In the genomic region with DNA sequence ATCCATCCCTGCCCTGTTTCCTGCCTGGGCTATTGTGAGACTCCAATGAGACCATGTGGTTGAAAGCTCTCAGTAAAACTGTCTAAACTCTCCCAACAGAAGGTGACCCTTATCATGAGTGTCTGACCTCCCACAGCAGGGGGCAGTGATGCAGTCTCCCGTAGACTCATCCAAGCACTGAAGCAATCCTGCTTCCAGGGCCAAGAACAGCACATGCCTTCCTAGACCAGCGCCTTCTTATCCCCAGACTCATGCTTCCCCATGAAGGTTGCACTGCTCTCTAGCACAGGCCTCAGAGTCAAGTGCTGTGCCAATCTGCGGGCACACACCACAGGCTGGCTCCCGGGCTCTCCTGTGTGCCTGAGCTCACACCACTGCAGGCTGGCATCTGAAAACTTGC, we compare ENCODE assay signal across 8 cellular contexts.
A peak's percentile ranks its signal among the peaks of the same experiment; 100 is the strongest.
DNase-seq lines count a peak whose midpoint lies in the region; ATAC-seq and TF ChIP-seq lines count a peak whose summit lies in the region.

No MANE protein-coding gene starts in this region.

- ATAC-seq in left ventricle myocardium superior (peak; percentile 69), gastrocnemius medialis (peak; percentile 95), GM19452 (IDR thresholded peaks at IDR 0.05; ENCODE audit: unreplicated experiment) (no peak)
- ATAC-seq in stimulated activated naive CD8-positive, alpha-beta T cell treated with anti-CD3 and anti-CD28 coated beads, Interleukin-15, Interleukin-2, amounts not matched to agents 100 U/mL and 50 U/mL, for 24 hours: no peak

- DNase-seq in GM04503 (ENCODE audit: low read depth) (peak; percentile 37), adipocyte (ENCODE audit: low read depth) (peak; percentile 50), left ventricle myocardium superior (peak; percentile 62), gastrocnemius medialis (peak; percentile 83 to 92), NCI-H2107 treated with DMSO at 0.1 percent for 48 hours (lab: John Stamatoyannopoulos, UW; ENCODE audit: unreplicated experiment) (no peak), NCI-H446 treated with DMSO at 0.1 percent for 48 hours (lab: John Stamatoyannopoulos, UW) (no peak)
- DNase-seq in stimulated activated naive CD8-positive, alpha-beta T cell treated with anti-CD3 and anti-CD28 coated beads, Interleukin-15, Interleukin-2, amounts not matched to agents 100 U/mL and 50 U/mL, for 24 hours: no peak

- in situ Hi-C loops in gastrocnemius medialis (cut with MboI; ENCODE audit: low sequenced_read_pairs in 4 of 4): loop anchor here in 1 of 4 donors (10.0 kb wide), 1 partner anchor 94 kb away; no protein-coding TSS in a partner anchor

- no peak overlapping the region for H3K4me3 ChIP-seq in adipocyte (ENCODE audit: low read length)
- H3K4me3 ChIP-seq in gastrocnemius medialis: no peak overlapping the region

- peak overlapping the region; percentile 74 to 87 (median 76) for H3K27ac ChIP-seq in gastrocnemius medialis

- peak overlapping the region; percentile 62 for H3K9ac ChIP-seq in adipocyte (ENCODE audit: low read length)

- H3K27me3 ChIP-seq in adipocyte (replicated peaks; ENCODE audit: control insufficient read depth, insufficient read depth, low read length) (no peaks in the 10 kb centered on the region), gastrocnemius medialis (no peaks in the 10 kb centered on the region)

- TF ChIP-seq CTCF in gastrocnemius medialis (IDR thresholded peaks at IDR 0.05 in 4 of 5, conservative IDR thresholded peaks at IDR 0.05 in 1 of 5): peak; percentile 7 to 68 (median 65)

- TF ChIP-seq POLR2A in gastrocnemius medialis (IDR thresholded peaks at IDR 0.05): no peak

- intact Hi-C loops in left ventricle myocardium superior (cut with micrococcal nuclease): no loop called here
- intact Hi-C loops in gastrocnemius medialis (cut with DNase I; ENCODE audit: low total_unique reads): loop anchor here (1.0 to 5.0 kb wide), 3 partner anchors 32 to 98 kb away; no protein-coding TSS in a partner anchor

- H3K9me3 ChIP-seq in adipocyte (ENCODE audit: control insufficient read depth, low read length) (no peaks in the 10 kb centered on the region), gastrocnemius medialis (no peaks in the 10 kb centered on the region)

- H3K4me1 ChIP-seq in adipocyte (ENCODE audit: control insufficient read depth, insufficient read depth, low read length): peaks cover 38% of the 10 kb centered on the region
- peaks cover 25 to 27% of the 10 kb centered on the region in 2 donors for H3K4me1 ChIP-seq in gastrocnemius medialis

- H3K36me3 ChIP-seq in adipocyte (ENCODE audit: control insufficient read depth, insufficient read depth, low read length, severe bottlenecking): peaks cover 97% of the 10 kb centered on the region
- H3K36me3 ChIP-seq in gastrocnemius medialis: peaks cover 0 to 37% of the 10 kb centered on the region in 2 donors

Comparison
In these comparisons a context has a peak if more than half of its experiments do, and no peak if none do; other contexts are left out.
1. DNase-seq: peak in GM04503 (single experiment), adipocyte (single experiment), left ventricle myocardium superior (single experiment) and gastrocnemius medialis (2 of 2); none in NCI-H2107 treated with DMSO at 0.1 percent for 48 hours (single experiment), NCI-H446 treated with DMSO at 0.1 percent for 48 hours (single experiment) and stimulated activated naive CD8-positive, alpha-beta T cell treated with anti-CD3 and anti-CD28 coated beads, Interleukin-15, Interleukin-2, amounts not matched to agents 100 U/mL and 50 U/mL, for 24 hours (single experiment).
2. ATAC-seq: peak in left ventricle myocardium superior (single experiment) and gastrocnemius medialis (2 of 2); none in GM19452 (single experiment) and stimulated activated naive CD8-positive, alpha-beta T cell treated with anti-CD3 and anti-CD28 coated beads, Interleukin-15, Interleukin-2, amounts not matched to agents 100 U/mL and 50 U/mL, for 24 hours (single experiment).